ENCODE assay signal across 12 cellular contexts in genomic region chr11:74820763-74821162, GRCh38.
DNase-seq lines count a peak whose midpoint lies in the region; ATAC-seq, FAIRE-seq and TF ChIP-seq lines count a peak whose summit lies in the region.
"Had no signal": no experiment of that assay in that cellular context is flagged by ENCODE, and none has a peak within 500 bp of the region (broad histone marks: within the 10 kb centered on the region; RNA-seq: fewer than 3 reads in every experiment).

No MANE protein-coding gene starts in this region.

- CTCF ChIA-PET in AG04449 (lab: Yijun Ruan, JAX): interaction anchor here (1.6 to 1.8 kb wide), 2 partner anchors 10 to 20 kb away, joined by 4 read pairs; no protein-coding TSS in a partner anchor

- DNase-seq in AG04449 (ENCODE audit: low read depth, low spot score) (peak; percentile 83), HTR-8/SVneo (ENCODE audit: insufficient read length, low spot score) (peak; percentile 62), lung (ENCODE audit: low spot score) (no peak), D721Med (ENCODE audit: insufficient read length, low spot score) (no peak), omental fat pad (ENCODE audit: low spot score) (no peak)
- DNase-seq in central memory CD8-positive, alpha-beta T cell (ENCODE audit: low spot score in 2 of 2): no peak
- DNase-seq: CD4-positive, alpha-beta T cell; NCI-H1048 had no signal

- peaks cover 58% of the 10 kb centered on the region for H3K4me1 Mint-ChIP-seq in central memory CD8-positive, alpha-beta T cell

- TF ChIP-seq CTCF in AG04449 (IDR thresholded peaks at IDR 0.05; ENCODE audit: insufficient read depth, low read length, missing control alignments): no peak
- no peak for TF ChIP-seq CTCF in lung (IDR thresholded peaks at IDR 0.05; ENCODE audit: control extremely low read depth, extremely low read depth)
- no peak for TF ChIP-seq CTCF in D721Med (IDR thresholded peaks at IDR 0.05; ENCODE audit: insufficient read depth, missing control alignments)
- no peak for TF ChIP-seq CTCF in omental fat pad (IDR thresholded peaks at IDR 0.05)

- FAIRE-seq in HTR-8/SVneo (lab: Jason Lieb, UNC) (peak; percentile 40), D721Med (lab: Jason Lieb, UNC) (no peak)
- FAIRE-seq: GM12892 had no signal

- peaks cover 2 to 34% of the 10 kb centered on the region in 2 donors for H3K4me1 ChIP-seq in lung (ENCODE audit: control insufficient read depth in 2 of 2, insufficient read depth in 2 of 2, low read length in 2 of 2)

- H3K9me3 ChIP-seq in lung (ENCODE audit: control insufficient read depth in 2 of 2, insufficient read depth in 1 of 2, low read length in 1 of 2): no peaks in the 10 kb centered on the region

- peaks cover 21% of the 10 kb centered on the region for H3K36me3 Mint-ChIP-seq in central memory CD8-positive, alpha-beta T cell (ENCODE audit: insufficient read depth)

- H3K9me3 Mint-ChIP-seq in central memory CD8-positive, alpha-beta T cell: peaks cover 6% of the 10 kb centered on the region

- peak; percentile 51 for ATAC-seq in central memory CD8-positive, alpha-beta T cell (replicated peaks; ENCODE audit: extremely low read depth, poor library complexity, severe bottlenecking)
- ATAC-seq in lung (ENCODE audit: insufficient read depth, low FRiP score) (peak; percentile 69), HG02973 (IDR thresholded peaks at IDR 0.05; ENCODE audit: unreplicated experiment) (no peak), omental fat pad (ENCODE audit: low FRiP score) (no peak), HG03139 (IDR thresholded peaks at IDR 0.05; ENCODE audit: unreplicated experiment) (no peak)

- H3K27ac Mint-ChIP-seq in central memory CD8-positive, alpha-beta T cell (ENCODE audit: low read depth): peak overlapping the region; percentile 92
- H3K27ac Mint-ChIP-seq: CD4-positive, alpha-beta T cell; stimulated activated naive CD8-positive, alpha-beta T cell treated with anti-CD3 and anti-CD28 coated beads, Interleukin-15, Interleukin-2, amounts not matched to agents 100 ng/mL and 50 ng/mL, for 24 hours had no signal

- H3K4me3 ChIP-seq in AG04449 (ENCODE audit: low read depth, low read length) (no peak overlapping the region), lung (no peak overlapping the region)

- peaks cover 5 to 7% of the 10 kb centered on the region in 2 donors for H3K36me3 ChIP-seq in lung (ENCODE audit: control insufficient read depth in 2 of 2, insufficient read depth in 2 of 2, low read length in 2 of 2)

- peak overlapping the region; percentile 0 for H3K4me3 Mint-ChIP-seq in central memory CD8-positive, alpha-beta T cell
- H3K4me3 Mint-ChIP-seq: CD4-positive, alpha-beta T cell; stimulated activated naive CD8-positive, alpha-beta T cell treated with anti-CD3 and anti-CD28 coated beads, Interleukin-15, Interleukin-2, amounts not matched to agents 100 ng/mL and 50 ng/mL, for 24 hours had no signal

- no peaks in the 10 kb centered on the region for H3K27me3 Mint-ChIP-seq in central memory CD8-positive, alpha-beta T cell
- H3K27me3 Mint-ChIP-seq: CD4-positive, alpha-beta T cell; stimulated activated naive CD8-positive, alpha-beta T cell treated with anti-CD3 and anti-CD28 coated beads, Interleukin-15, Interleukin-2, amounts not matched to agents 100 ng/mL and 50 ng/mL, for 24 hours had no signal

- POLR2A ChIA-PET in AG04449 (lab: Yijun Ruan, JAX): no interaction called here

- peak overlapping the region in 1 of 2 donors; percentile 41 for H3K27ac ChIP-seq in lung (ENCODE audit: low read depth in 1 of 2, low read length in 1 of 2)

- no peaks in the 10 kb centered on the region for H3K27me3 ChIP-seq in lung (ENCODE audit: control insufficient read depth, insufficient read depth)

- 97 to 100% methylated on average over 1 of the region's 1 CpG for WGBS in lung, 2 donors

Comparison
In these comparisons a context has a peak if more than half of its experiments do, and no peak if none do; other contexts are left out.
1. DNase-seq: peak in AG04449 (single experiment) and HTR-8/SVneo (single experiment); none in central memory CD8-positive, alpha-beta T cell (0 of 2), lung (single experiment), D721Med (single experiment) and omental fat pad (single experiment).
2. ATAC-seq: peak in central memory CD8-positive, alpha-beta T cell (single experiment) and lung (single experiment); none in HG02973 (single experiment), omental fat pad (single experiment) and HG03139 (single experiment).